8 cellular contexts compared by ENCODE assay signal in genomic region chr6:31728767-31729514, GRCh38. TPM values are rescaled to one million over a fixed set of nuclear protein-coding genes. Genes with fewer than 3 reads are reported as not detected.
DNase-seq lines count a peak whose midpoint lies in the region; ATAC-seq and TF ChIP-seq lines count a peak whose summit lies in the region.

Gene DDAH2 (minus strand): TSS chr6:31729299. CDS start chr6:31729161, 138 bp downstream.

- peak within 1 kb of the TSS; percentile 90 for H3K4me2 ChIP-seq in mammary epithelial cell (ENCODE audit: insufficient read depth, low read depth, low read length)

- H3K4me1 Mint-ChIP-seq in IgD-negative memory B cell, result peaks cover 25 to 45% (median 42%) of the 10 kb centered on the region in 3 donors

- peaks cover 21% of the 10 kb centered on the region for H3K79me2 ChIP-seq in mammary epithelial cell (ENCODE audit: insufficient read depth, low read length)

- peak within 1 kb of the TSS; percentile 10 for H2AFZ ChIP-seq in mammary epithelial cell (ENCODE audit: low read depth, low read length)

- no peaks in the 10 kb centered on the region for H3K9me3 ChIP-seq in mammary epithelial cell (replicated peaks; ENCODE audit: insufficient read depth, low read length)
- no peaks in the 10 kb centered on the region for H3K9me3 ChIP-seq in right lobe of liver
- H3K9me3 ChIP-seq in testis, result no peaks in the 10 kb centered on the region

- H3K27me3 ChIP-seq in BJ (ENCODE audit: control insufficient read depth, insufficient read depth, low read length) (no peaks in the 10 kb centered on the region), mammary epithelial cell (ENCODE audit: insufficient read depth, low read length) (no peaks in the 10 kb centered on the region), right lobe of liver (no peaks in the 10 kb centered on the region), testis (no peaks in the 10 kb centered on the region)

- H3K4me3 Mint-ChIP-seq in IgD-negative memory B cell, result peak within 1 kb of the TSS; percentile 94 to 99 (median 97)

- H3K4me1 ChIP-seq in mammary epithelial cell (ENCODE audit: insufficient read depth, low read length) (peaks cover 19% of the 10 kb centered on the region), right lobe of liver (peaks cover 0 to 9% (median 2%) of the 10 kb centered on the region in 4 donors), testis (peaks cover 6% of the 10 kb centered on the region)

- DNase-seq in BJ (ENCODE audit: low read depth) (no peak), mammary epithelial cell (no peak), right lobe of liver (peak in 2 of 3 donors; percentile 46 to 58), testis (no peak), NAMALWA (ENCODE audit: low spot score) (no peak), kidney tubule cell (ENCODE audit: low spot score) (no peak), NCI-H2081 treated with DMSO at 0.1 percent for 48 hours (lab: John Stamatoyannopoulos, UW) (no peak)

- H3K27ac ChIP-seq in mammary epithelial cell (ENCODE audit: insufficient read depth, low read depth, low read length) (no peak within 1 kb of the TSS), right lobe of liver (peak within 1 kb of the TSS; percentile 81 to 85 (median 83)), testis (peak within 1 kb of the TSS; percentile 94 to 96)

- H3K36me3 ChIP-seq in BJ (ENCODE audit: control insufficient read depth, insufficient read depth, low read length) (peaks cover 25% of the 10 kb centered on the region), mammary epithelial cell (ENCODE audit: insufficient read depth, low read length) (peaks cover 23% of the 10 kb centered on the region), right lobe of liver (peaks cover 8 to 38% (median 15%) of the 10 kb centered on the region in 4 donors), testis (ENCODE audit: low read depth, missing control alignments) (no peaks in the 10 kb centered on the region)

- in situ Hi-C loops in mammary epithelial cell (cut with MboI; ENCODE audit: low sequenced_read_pairs in 2 of 2), result no loop called here

- POLR2A ChIA-PET in BJ (lab: Charles Lee), result interaction anchor here (0.9 kb wide), 1 partner anchor 11 kb away, joined by 3 read pairs; the partner anchor contains the start of gene MSH5

- dilution Hi-C loops in mammary epithelial cell (cut with HindIII; ENCODE audit: low sequenced_read_pairs), result no loop called here

- intact Hi-C loops in mammary epithelial cell (cut with micrococcal nuclease) (no loop called here), right lobe of liver (cut with DNase I) (no loop called here), testis (cut with DNase I; ENCODE audit: low total_unique reads) (no loop called here)

- TF ChIP-seq POLR2A in right lobe of liver (IDR thresholded peaks at IDR 0.05) (no peak), testis (IDR thresholded peaks at IDR 0.05) (no peak)

- no peaks in the 10 kb centered on the region for H4K20me1 ChIP-seq in mammary epithelial cell (ENCODE audit: insufficient read depth, low read length)

- H3K9me3 Mint-ChIP-seq in IgD-negative memory B cell, result no peaks in the 10 kb centered on the region

- CTCF ChIA-PET in BJ (lab: Yijun Ruan, JAX), result interaction anchor here (0.6 to 4.6 kb wide), 15 partner anchors 8 to 142 kb away, joined by 3 to 28 read pairs (median 6); partner anchors contain the start of genes LY6G6C, LY6G6D, MSH5 and VARS1
- CTCF ChIA-PET in mammary epithelial cell (lab: Charles Lee; ENCODE audit: low non-redundant PET), result interaction anchor here (0.6 to 0.7 kb wide), 3 partner anchors 26 to 78 kb away, joined by 3 to 27 read pairs (median 3); partner anchors contain the start of genes ABHD16A and LSM2

- no peak within 1 kb of the TSS for H3K9ac ChIP-seq in mammary epithelial cell (ENCODE audit: insufficient read depth, low read length)

- peak within 1 kb of the TSS; percentile 94 to 97 (median 96) for H3K27ac Mint-ChIP-seq in IgD-negative memory B cell

- ATAC-seq in right lobe of liver, result peak; percentile 12 to 30 (median 22)

- no TSS peak for BruUV-seq in mammary epithelial cell (replicated peaks; lab: Mats Ljungman, UMichigan)

- H3K36me3 Mint-ChIP-seq in IgD-negative memory B cell, result peaks cover 24% of the 10 kb centered on the region

- peak; percentile 55 for TF ChIP-seq CTCF in BJ (IDR thresholded peaks at IDR 0.05; ENCODE audit: insufficient read depth, low read depth, low read length)
- peak; percentile 50 to 61 for TF ChIP-seq CTCF in mammary epithelial cell (conservative IDR thresholded peaks at IDR 0.05 in 1 of 2, IDR thresholded peaks at IDR 0.05 in 1 of 2; ENCODE audit: extremely low read depth in 1 of 2, insufficient read depth in 1 of 2, low read depth in 1 of 2, low read length in 2 of 2)
- TF ChIP-seq CTCF in right lobe of liver (IDR thresholded peaks at IDR 0.05), result no peak
- TF ChIP-seq CTCF in testis (IDR thresholded peaks at IDR 0.05), result peak in 1 of 3 experiments; percentile 53

- H3K27me3 Mint-ChIP-seq in IgD-negative memory B cell, result no peaks in the 10 kb centered on the region

- H3K4me3 ChIP-seq in BJ (ENCODE audit: low read depth, low read length), result peak within 1 kb of the TSS; percentile 88
- H3K4me3 ChIP-seq in mammary epithelial cell (replicated peaks in 1 of 3; ENCODE audit: insufficient read depth in 1 of 3, low read depth in 2 of 3, low read length in 3 of 3), result peak within 1 kb of the TSS; percentile 43 to 71 (median 46)
- H3K4me3 ChIP-seq in right lobe of liver, result peak within 1 kb of the TSS; percentile 53 to 81 (median 68)
- H3K4me3 ChIP-seq in testis, result peak within 1 kb of the TSS; percentile 66 to 85

- 14% methylated on average over 7 of the region's 36 CpGs for WGBS in mammary epithelial cell (ENCODE audit: low coverage, missing lambda C conversion rate)
- 20% methylated on average over 29 of the region's 36 CpGs for WGBS in right lobe of liver (ENCODE audit: insufficient coverage, low coverage, low lambda C conversion rate, missing lambda C conversion rate)
- 10 to 13% methylated on average over 33 to 36 of the region's 36 CpGs for WGBS in testis, 2 donors

RNA-seq across cellular contexts. Expression of gene DDAH2, which starts in this region (rescaled TPM):
- polyA plus RNA-seq in BJ (2011; rRNA removed) (43.2 and 69.5 TPM in 2 replicates), IgD-negative memory B cell (119 TPM), mammary epithelial cell (6.7 TPM), testis (ENCODE audit: insufficient read depth, low read depth, low replicate concordance) (50.8 TPM)
- polyA minus RNA-seq in BJ (2011; rRNA and poly(A)+ RNA removed), result 22.1 and 24.6 TPM in 2 replicates
- total RNA-seq in mammary epithelial cell (10 to 100 TPM in 1 of 2 donors, 1 to 10 TPM in 1; 7.7 to 27.7 TPM), right lobe of liver (10 to 100 TPM; 16.3 to 27.5 (median 19.1) TPM), testis (10 to 100 TPM; 19.6 to 38.0 TPM)
- polyA minus RNA-seq in mammary epithelial cell, result 5.6 TPM

Comparison
In these comparisons a context has a peak if more than half of its experiments do, and no peak if none do; other contexts are left out.
1. DNase-seq: peak in right lobe of liver (2 of 3); none in BJ (single experiment), mammary epithelial cell (single experiment), testis (single experiment), NAMALWA (single experiment), kidney tubule cell (single experiment) and NCI-H2081 treated with DMSO at 0.1 percent for 48 hours (single experiment).
2. CTCF ChIP-seq: peak in BJ (single experiment) and mammary epithelial cell (2 of 2); none in right lobe of liver (0 of 4).
3. Peak in every context shown above with its lines, with median percentiles within 50 percentile points of each other: H3K4me3 ChIP-seq.